8 cellular contexts compared by ENCODE assay signal in the genomic region with DNA sequence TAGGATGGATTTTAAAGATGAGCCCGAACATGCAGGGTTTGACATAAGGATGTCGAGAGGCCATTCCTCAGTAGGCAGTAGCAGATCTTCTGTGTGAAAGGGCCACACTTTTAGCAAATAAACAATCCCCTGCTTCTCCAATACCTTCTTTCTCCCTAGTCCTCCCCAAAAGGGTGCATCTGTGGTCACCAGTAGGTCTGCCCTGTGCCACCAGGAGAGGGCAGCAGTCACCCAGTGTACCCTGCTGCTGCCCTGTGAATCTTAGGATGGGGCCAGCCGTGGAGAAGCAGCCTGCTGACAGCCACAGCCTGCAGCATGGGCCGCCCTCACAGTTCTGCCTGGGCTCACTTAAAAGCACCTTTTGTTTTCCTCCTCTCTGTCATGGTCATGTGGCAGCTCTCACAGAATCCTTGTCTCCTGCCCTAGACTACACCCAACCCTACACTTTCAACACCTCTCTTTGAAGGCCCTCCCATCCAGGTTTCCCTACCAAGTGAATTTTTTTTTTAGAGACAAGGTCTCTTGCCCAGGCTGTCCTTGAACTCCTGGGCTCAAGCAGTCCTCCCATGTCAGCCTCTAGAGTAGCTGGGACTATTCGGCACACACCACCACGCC. TPM values are rescaled to one million over a fixed set of nuclear protein-coding genes. Genes with fewer than 3 reads are reported as not detected.
A peak's percentile ranks its signal among the peaks of the same experiment; 100 is the strongest.
DNase-seq lines count a peak whose midpoint lies in the region; TF ChIP-seq lines count a peak whose summit lies in the region.
"Not testable (repeated sequence)": the region's sequence is repeated elsewhere in the genome, so short reads cannot be mapped to it uniquely, and the experiment has no call there.
"Had no signal": no experiment of that assay in that cellular context is flagged by ENCODE, and none has a peak within 500 bp of the region (broad histone marks: within the 10 kb centered on the region; RNA-seq: fewer than 3 reads in every experiment).

No MANE protein-coding gene starts in this region.

- not testable (repeated sequence) for H3K27me3 ChIP-seq in spleen (replicated peaks in 1 of 7)

- not testable (repeated sequence) for H3K27me3 Mint-ChIP-seq in T-helper 2 cell treated with Interferon-gamma antibody and Interleukin-4, amounts not matched to agents 5 μg/mL and 100 μg/mL, for 36 hours (ENCODE audit: low read depth)

- not testable (repeated sequence) for H3K9me3 ChIP-seq in spleen

- peaks cover 0 to 15% (median 0%) of the 10 kb centered on the region in 6 donors for H3K36me3 ChIP-seq in spleen

- not testable (repeated sequence) for H3K4me3 Mint-ChIP-seq in T-helper 2 cell treated with Interferon-gamma antibody and Interleukin-4, amounts not matched to agents 5 μg/mL and 100 μg/mL, for 36 hours

- H3K27ac ChIP-seq in spleen, result not testable (repeated sequence)

- H3K36me3 Mint-ChIP-seq in T-helper 2 cell treated with Interferon-gamma antibody and Interleukin-4, amounts not matched to agents 5 μg/mL and 100 μg/mL, for 36 hours (ENCODE audit: low read depth), result not testable (repeated sequence)

- DNase-seq in GDM1 (lab: John Stamatoyannopoulos, UW), result peak; percentile 23
- peak; percentile 59 for DNase-seq in NAMALWA (ENCODE audit: low spot score)
- peak; percentile 38 for DNase-seq in T-helper 2 cell treated with Interferon-gamma antibody and Interleukin-4, amounts not matched to agents 5 μg/mL and 100 μg/mL, for 36 hours (ENCODE audit: low spot score)
- DNase-seq in activated T-helper 1 cell treated with Interleukin-2 at 50 U/mL for 16 hours (ENCODE audit: low read depth), result peak; percentile 28
- peak; percentile 47 for DNase-seq in effector CD4-positive, alpha-beta T cell
- DNase-seq in islet precursor cell, result peak; percentile 68
- DNase-seq in spleen, result not testable (repeated sequence)

- H3K27ac Mint-ChIP-seq in T-helper 2 cell treated with Interferon-gamma antibody and Interleukin-4, amounts not matched to agents 5 μg/mL and 100 μg/mL, for 36 hours, result peak overlapping the region; percentile 26

- TF ChIP-seq CTCF in spleen (IDR thresholded peaks at IDR 0.05 in 8 of 11, conservative IDR thresholded peaks at IDR 0.05 in 3 of 11), result peak; percentile 57 to 81 (median 65)

- not testable (repeated sequence) for H3K4me1 ChIP-seq in spleen

- intact Hi-C loops in spleen (cut with DNase I; ENCODE audit: low total_unique reads), result not testable (repeated sequence)

- TF ChIP-seq POLR2A in spleen (IDR thresholded peaks at IDR 0.05), result not testable (repeated sequence)

- H3K9me3 Mint-ChIP-seq in T-helper 2 cell treated with Interferon-gamma antibody and Interleukin-4, amounts not matched to agents 5 μg/mL and 100 μg/mL, for 36 hours, result not testable (repeated sequence)

- 60 to 82% (median 76%) methylated on average over 5 to 6 of the region's 6 CpGs for WGBS in spleen, 5 donors

- H3K4me3 ChIP-seq in spleen, result not testable (repeated sequence)

- peaks cover 14% of the 10 kb centered on the region for H3K4me1 Mint-ChIP-seq in T-helper 2 cell treated with Interferon-gamma antibody and Interleukin-4, amounts not matched to agents 5 μg/mL and 100 μg/mL, for 36 hours (ENCODE audit: low read depth)

RNA-seq across cellular contexts. Expression of gene DEFB108B, which starts 40.3 kb away (rescaled TPM):
- total RNA-seq in spleen, result not detected
- polyA plus RNA-seq in spleen, result not detected
- total RNA-seq: mononuclear cell had no signal
